Comparison of ENCODE assay signal across 8 cellular contexts in genomic region chrX:152635941-152636340, GRCh38. TPM values are rescaled to one million over a fixed set of nuclear protein-coding genes. Genes with fewer than 3 reads are reported as not detected.
DNase-seq lines count a peak whose midpoint lies in the region; ATAC-seq and TF ChIP-seq lines count a peak whose summit lies in the region.
"Had no signal": no experiment of that assay in that cellular context is flagged by ENCODE, and none has a peak within 500 bp of the region (broad histone marks: within the 10 kb centered on the region; RNA-seq: fewer than 3 reads in every experiment).

No MANE protein-coding gene starts in this region.

- H3K4ac ChIP-seq in trophoblast cell (ENCODE audit: low read depth, low read length) = no peak overlapping the region

- H3K4me1 ChIP-seq in OCI-LY7 (ENCODE audit: insufficient read depth, low read length, poor library complexity, severe bottlenecking) (no peaks in the 10 kb centered on the region), trophoblast cell (ENCODE audit: control insufficient read depth in 1 of 2, insufficient read depth in 2 of 2, low read length in 2 of 2) (peaks cover 0 to 4% of the 10 kb centered on the region in 2 experiments), aorta (ENCODE audit: control insufficient read depth in 1 of 2, insufficient read depth in 2 of 2, low read length in 2 of 2) (no peaks in the 10 kb centered on the region)

- no peak overlapping the region for H2BK12ac ChIP-seq in trophoblast cell (ENCODE audit: low read length)

- no peak overlapping the region for H3K18ac ChIP-seq in trophoblast cell (ENCODE audit: low read length)

- H4K12ac ChIP-seq in trophoblast cell (ENCODE audit: low read depth, low read length) = no peak overlapping the region

- H3K9ac ChIP-seq in trophoblast cell (ENCODE audit: low read length) = no peak overlapping the region

- no TSS peak for BruUV-seq in OCI-LY7 (replicated peaks; lab: Mats Ljungman, UMichigan)

- no peak overlapping the region for H3K14ac ChIP-seq in trophoblast cell (ENCODE audit: low read length)

- no peak overlapping the region for H2AK5ac ChIP-seq in trophoblast cell (ENCODE audit: low read length)

- H3K4me2 ChIP-seq in OCI-LY7 (ENCODE audit: low read length) (no peak overlapping the region), trophoblast cell (ENCODE audit: low read length) (no peak overlapping the region)

- POLR2A ChIA-PET in OCI-LY7 (lab: Charles Lee) = no interaction called here

- H3K9me3 ChIP-seq in OCI-LY7 (ENCODE audit: low read length) (no peaks in the 10 kb centered on the region), trophoblast cell (ENCODE audit: insufficient read depth, low read depth, low read length) (no peaks in the 10 kb centered on the region), aorta (ENCODE audit: control insufficient read depth, low read length) (no peaks in the 10 kb centered on the region)

- no peak overlapping the region for H2BK120ac ChIP-seq in trophoblast cell (ENCODE audit: insufficient read depth, low read length, poor library complexity)

- no peak overlapping the region for H3K4me3 ChIP-seq in OCI-LY7 (ENCODE audit: low read depth, low read length, poor library complexity, severe bottlenecking)
- H3K4me3 ChIP-seq in trophoblast cell (ENCODE audit: low read depth, low read length) = no peak overlapping the region
- no peak overlapping the region for H3K4me3 ChIP-seq in aorta (ENCODE audit: low read length in 2 of 2)

- H3K36me3 ChIP-seq in OCI-LY7 (ENCODE audit: insufficient read depth, low read length) (no peaks in the 10 kb centered on the region), trophoblast cell (ENCODE audit: control insufficient read depth in 1 of 2, insufficient read depth in 2 of 2, low read length in 2 of 2) (no peaks in the 10 kb centered on the region), aorta (ENCODE audit: control insufficient read depth in 1 of 2, insufficient read depth in 2 of 2, low read length in 1 of 2) (no peaks in the 10 kb centered on the region)

- intact Hi-C loops in OCI-LY7 (cut with micrococcal nuclease; ENCODE audit: unreplicated experiment) (loop anchor here (10.0 kb wide), 1 partner anchor 1481 kb away; no protein-coding TSS in a partner anchor), aorta (cut with DNase I) (loop anchor here in 1 of 2 donors (5.0 kb wide), 1 partner anchor 1484 kb away; no protein-coding TSS in a partner anchor)

- H2AFZ ChIP-seq in OCI-LY7 (ENCODE audit: low read length) = no peak overlapping the region
- no peak overlapping the region for H2AFZ ChIP-seq in trophoblast cell (ENCODE audit: insufficient read depth, low read length, poor library complexity)

- ATAC-seq in HG02763 (IDR thresholded peaks at IDR 0.05; ENCODE audit: unreplicated experiment) (peak; percentile 54), aorta (ENCODE audit: low FRiP score) (no peak)

- no peak overlapping the region for H2BK5ac ChIP-seq in trophoblast cell (ENCODE audit: low read depth, low read length, poor library complexity)

- no peak overlapping the region for H4K8ac ChIP-seq in trophoblast cell (ENCODE audit: low read depth, low read length)

- H3K27ac ChIP-seq in OCI-LY7 (ENCODE audit: low read depth, low read length, poor library complexity, severe bottlenecking) = no peak overlapping the region
- no peak overlapping the region for H3K27ac ChIP-seq in epithelial cell of prostate
- H3K27ac ChIP-seq in trophoblast cell (ENCODE audit: low read depth, low read length) = no peak overlapping the region
- no peak overlapping the region for H3K27ac ChIP-seq in aorta (ENCODE audit: low read depth in 1 of 2, low read length in 2 of 2)

- DNase-seq in ELR (ENCODE audit: low read depth) = peak; percentile 57
- DNase-seq in OCI-LY7 (ENCODE audit: low spot score) = peak; percentile 8
- DNase-seq in epithelial cell of prostate (ENCODE audit: low read depth, low spot score) = peak; percentile 6
- DNase-seq in trophoblast cell = peak; percentile 5 to 68
- DNase-seq in aorta = no peak
- no peak for DNase-seq in activated effector memory CD4-positive, alpha-beta T cell treated with anti-CD3 and anti-CD28 coated beads, Interleukin-2, amount 50 U/mL, for 16 hours
- DNase-seq: activated B cell treated with CpG ODN at 0.5 μM for 24 hours had no signal

- CTCF ChIA-PET in OCI-LY7 (lab: Charles Lee; ENCODE audit: unreplicated experiment) = no interaction called here

- H3K27me3 ChIP-seq in trophoblast cell (ENCODE audit: insufficient read depth, low read length) (no peaks in the 10 kb centered on the region), aorta (ENCODE audit: control insufficient read depth in 1 of 2, insufficient read depth in 2 of 2, low read length in 1 of 2) (no peaks in the 10 kb centered on the region)

- no peaks in the 10 kb centered on the region for H3K79me1 ChIP-seq in trophoblast cell (ENCODE audit: low read length)

- no peaks in the 10 kb centered on the region for H3K9me2 ChIP-seq in OCI-LY7 (ENCODE audit: insufficient read depth, low read length)

- H3K23ac ChIP-seq in trophoblast cell (ENCODE audit: low read length) = no peak overlapping the region

- H4K20me1 ChIP-seq in OCI-LY7 (ENCODE audit: insufficient read depth, low read length) = no peaks in the 10 kb centered on the region

- no peak overlapping the region for H4K91ac ChIP-seq in trophoblast cell (ENCODE audit: low read depth, low read length)

- peak; percentile 66 for TF ChIP-seq CTCF in OCI-LY7 (conservative IDR thresholded peaks at IDR 0.05; ENCODE audit: low read length)

- no CpG with 5 or more reads among the region's 7 CpGs for WGBS in trophoblast cell (ENCODE audit: extremely low coverage, insufficient coverage, insufficient read length)
- 3 to 15% methylated on average over 7 of the region's 7 CpGs for WGBS in aorta, 2 donors

- H3K79me2 ChIP-seq in OCI-LY7 (ENCODE audit: insufficient read depth, low read depth, low read length) = no peaks in the 10 kb centered on the region
- no peaks in the 10 kb centered on the region for H3K79me2 ChIP-seq in trophoblast cell (ENCODE audit: control insufficient read depth, insufficient read depth, low read length, poor library complexity)

RNA-seq across cellular contexts. Expression of gene GABRQ, which starts 1.8 kb away (rescaled TPM):
- not detected in 2 replicates for total RNA-seq in OCI-LY7 (2014; rRNA removed; shearing (Covaris generic))
- total RNA-seq in OCI-LY7 (2022) = not detected in 2 replicates
- polyA plus RNA-seq in trophoblast cell (2013) = 1.6 and 1.7 TPM in 2 replicates
- under 1 TPM in 1 of 2 donors, not detected in 1; 0.06 TPM for total RNA-seq in aorta
- polyA plus RNA-seq in aorta = not detected
- total RNA-seq: activated B cell treated with CpG ODN at 0.5 μM for 24 hours had no signal

Comparison
In these comparisons a context has a peak if more than half of its experiments do, and no peak if none do; other contexts are left out.
1. DNase-seq: peak in ELR (single experiment), OCI-LY7 (single experiment), epithelial cell of prostate (single experiment) and trophoblast cell (2 of 2); none in aorta (0 of 2) and activated effector memory CD4-positive, alpha-beta T cell treated with anti-CD3 and anti-CD28 coated beads, Interleukin-2, amount 50 U/mL, for 16 hours (single experiment).